ENCODE assay signal across 10 cellular contexts in the genomic region with DNA sequence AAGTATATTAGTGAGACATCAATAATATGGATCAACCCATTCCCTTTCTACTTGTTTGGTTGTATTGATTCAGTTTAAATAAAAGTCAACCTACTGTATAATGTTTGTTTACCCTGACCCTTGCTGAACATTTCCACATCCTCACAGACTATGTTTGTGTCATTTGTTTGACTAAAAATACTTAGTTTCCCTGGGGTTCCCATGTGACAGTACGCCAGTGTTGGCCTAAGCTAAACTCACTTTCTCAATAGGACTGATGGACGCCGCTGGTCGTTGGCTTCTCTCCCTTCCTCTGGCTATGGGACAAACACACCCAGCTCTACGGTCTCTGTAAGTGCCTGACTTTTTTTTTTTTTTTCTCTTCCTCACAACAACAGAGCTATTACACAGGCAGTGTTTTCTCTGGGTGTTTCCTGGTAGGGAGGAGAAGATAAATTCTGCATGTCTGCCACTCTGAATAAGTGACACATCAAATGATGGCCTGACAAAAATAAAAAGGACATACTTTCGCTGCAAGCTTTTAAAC.
DNase-seq lines count a peak whose midpoint lies in the region; ATAC-seq and TF ChIP-seq lines count a peak whose summit lies in the region.
"Had no signal": no experiment of that assay in that cellular context is flagged by ENCODE, and none has a peak within 500 bp of the region (broad histone marks: within the 10 kb centered on the region; RNA-seq: fewer than 3 reads in every experiment).

No MANE protein-coding gene starts in this region.

- DNase-seq in GM04504 (ENCODE audit: low read depth) (peak; percentile 30), cardiac fibroblast (ENCODE audit: low read depth in 2 of 2) (peak; percentile 75 to 85), iris pigment epithelial cell (ENCODE audit: low read depth) (peak; percentile 57), sciatic nerve (ENCODE audit: low spot score) (peak; percentile 70), HPDE6-E6E7 (ENCODE audit: extremely low spot score) (no peak), OCI-M2 (lab: John Stamatoyannopoulos, UW; ENCODE audit: unreplicated experiment) (no peak)
- DNase-seq: DND-41 had no signal

- peak; percentile 98 for ATAC-seq in sciatic nerve
- ATAC-seq in GM19452 (IDR thresholded peaks at IDR 0.05; ENCODE audit: unreplicated experiment), result no peak
- ATAC-seq in HG02973 (IDR thresholded peaks at IDR 0.05; ENCODE audit: unreplicated experiment), result no peak

- TF ChIP-seq CTCF in cardiac fibroblast (IDR thresholded peaks at IDR 0.05; ENCODE audit: low read depth, low read length), result no peak

- intact Hi-C loops in sciatic nerve (cut with DNase I), result no loop called here

- no peak overlapping the region for H3K4me3 ChIP-seq in cardiac fibroblast (replicated peaks in 1 of 2; ENCODE audit: low read depth in 2 of 2, low read length in 2 of 2)
- H3K4me3 ChIP-seq: HAP-1 had no signal

Comparison
In these comparisons a context has a peak if more than half of its experiments do, and no peak if none do; other contexts are left out.
1. DNase-seq: peak in GM04504 (single experiment), cardiac fibroblast (2 of 2), iris pigment epithelial cell (single experiment) and sciatic nerve (single experiment); none in HPDE6-E6E7 (single experiment) and OCI-M2 (single experiment).